In genomic region chr2:10144771-10145518, GRCh38 we compare ENCODE assay signal across 1 cellular context.
TF ChIP-seq lines count a peak whose summit lies in the region.

No MANE protein-coding gene starts in this region.

TF ChIP-seq in HepG2, 621 proteins besides CTCF, POLR2A, EP300 and RAD21:
- TF ChIP-seq RBM22 (optimal IDR thresholded peaks at IDR 0.05; ENCODE audit: low read length) (peak; percentile 32), NFYB (CRISPR knock-in tag; IDR thresholded peaks at IDR 0.05) (no peak)
